ENCODE assay signal across 16 cellular contexts in genomic region chr17:79325707-79326106, GRCh38.
A peak's percentile ranks its signal among the peaks of the same experiment; 100 is the strongest.
DNase-seq lines count a peak whose midpoint lies in the region; ATAC-seq, FAIRE-seq and TF ChIP-seq lines count a peak whose summit lies in the region.
"Had no signal": no experiment of that assay in that cellular context is flagged by ENCODE, and none has a peak within 500 bp of the region (broad histone marks: within the 10 kb centered on the region; RNA-seq: fewer than 3 reads in every experiment).

No MANE protein-coding gene starts in this region.

- no peaks in the 10 kb centered on the region for H3K9me3 Mint-ChIP-seq in neural crest cell
- H3K9me3 Mint-ChIP-seq: T-helper 1 cell treated with Interleukin-12 subunit alpha and Interleukin-12 subunit beta and Interleukin-4 antibody, amounts not matched to agents 30 μg/mL and 1 μg/mL, for 36 hours had no signal

- no peaks in the 10 kb centered on the region for H3K4me1 Mint-ChIP-seq in neural crest cell

- no peaks in the 10 kb centered on the region for H3K9me3 ChIP-seq in H1 (ENCODE audit: insufficient read depth in 2 of 2, low read depth in 1 of 2, low read length in 1 of 2)

- no peak overlapping the region for H3K23ac ChIP-seq in H1 (ENCODE audit: insufficient read length)

- no peak for FAIRE-seq in H1 (lab: Jason Lieb, UNC)

- POLR2A ChIA-PET in H1 (lab: Charles Lee; ENCODE audit: partially characterized antibody) = interaction anchor here (1.6 kb wide), 1 partner anchor 414 kb away, joined by 3 read pairs; no protein-coding TSS in a partner anchor

- no peak overlapping the region for H3K4me3 Mint-ChIP-seq in neural crest cell
- H3K4me3 Mint-ChIP-seq: activated CD8-positive, alpha-beta T cell treated with anti-CD3 and anti-CD28 coated beads, Interleukin-2, amount 10 ng/mL, durations not matched to agents 7 days and 5 days; T-helper 1 cell treated with Interleukin-12 subunit alpha and Interleukin-12 subunit beta and Interleukin-4 antibody, amounts not matched to agents 30 μg/mL and 1 μg/mL, for 36 hours had no signal

- no peak for ATAC-seq in stimulated activated naive CD8-positive, alpha-beta T cell treated with anti-CD3 and anti-CD28 coated beads, Interleukin-15, Interleukin-2, amounts not matched to agents 100 U/mL and 50 U/mL, for 24 hours
- ATAC-seq: activated CD8-positive, alpha-beta T cell treated with anti-CD3 and anti-CD28 coated beads, Interleukin-2, amount 10 ng/mL, durations not matched to agents 7 days and 5 days had no signal

- no peaks in the 10 kb centered on the region for H3K4me1 ChIP-seq in H1 (replicated peaks in 1 of 4; ENCODE audit: control insufficient read depth in 3 of 4, insufficient read depth in 4 of 4, low read length in 3 of 4)

- peaks cover 0 to 1% of the 10 kb centered on the region in 2 experiments for H4K20me1 ChIP-seq in H1 (replicated peaks in 1 of 2; ENCODE audit: control insufficient read depth in 1 of 2, insufficient read depth in 2 of 2, low read length in 2 of 2)

- no peak overlapping the region for H4K5ac ChIP-seq in H1 (ENCODE audit: insufficient read length, low read depth, low read length)

- no peak overlapping the region for H4K8ac ChIP-seq in H1 (ENCODE audit: extremely low read depth, insufficient read depth, low read length)

- no peak overlapping the region for H2BK15ac ChIP-seq in H1 (ENCODE audit: low read length)

- H3K27ac ChIP-seq in H1 (ENCODE audit: low read depth, low read length) = no peak overlapping the region
- H3K27ac ChIP-seq: HL-60 had no signal

- H3K79me1 ChIP-seq in H1 (ENCODE audit: low read depth, low read length) = no peaks in the 10 kb centered on the region

- no peak overlapping the region for H3K4me2 ChIP-seq in H1 (ENCODE audit: insufficient read depth in 1 of 2, low read depth in 2 of 2, low read length in 2 of 2)

- peaks cover 0 to 2% (median under 1%) of the 10 kb centered on the region in 4 experiments; a peak in 1 of 7 replicates for H3K27me3 ChIP-seq in H1 (replicated peaks in 1 of 4; ENCODE audit: control insufficient read depth in 3 of 4, extremely low read depth in 1 of 4, insufficient read depth in 3 of 4, low read length in 3 of 4)

- DNase-seq in ELR (ENCODE audit: low read depth) (peak; percentile 17), NB4 (ENCODE audit: low read depth) (peak; percentile 31), H1 (ENCODE audit: low read depth in 1 of 2, low spot score in 2 of 2) (peak in 1 of 2 experiments; percentile 79), neural crest cell (ENCODE audit: low read depth, low spot score) (peak; percentile 52), NCI-H1436 treated with DMSO at 0.1 percent for 48 hours (lab: John Stamatoyannopoulos, UW) (no peak), NCI-H1694 treated with DMSO at 0.1 percent for 48 hours (lab: John Stamatoyannopoulos, UW) (no peak)
- no peak for DNase-seq in stimulated activated naive CD8-positive, alpha-beta T cell treated with anti-CD3 and anti-CD28 coated beads, Interleukin-15, Interleukin-2, amounts not matched to agents 100 U/mL and 50 U/mL, for 24 hours
- DNase-seq in stimulated activated CD4-positive, alpha-beta T cell treated with anti-CD3 and anti-CD28 coated beads, Interleukin-4, amount 100 ng/mL, for 1 hour = no peak
- DNase-seq: activated CD8-positive, alpha-beta T cell treated with anti-CD3 and anti-CD28 coated beads, Interleukin-2, amount 10 ng/mL, durations not matched to agents 7 days and 5 days; activated gamma-delta T cell treated with Interleukin-2 at 50 U/mL for 16 hours; hippocampal formation; mesenchymal stem cell; MM.1S; stimulated activated CD4-positive, alpha-beta T cell treated with anti-CD3 and anti-CD28 coated beads, Interleukin-12 subunit alpha, Interleukin-12 subunit beta, amount 100 ng/mL, for 4 hours had no signal

- H3K27me3 Mint-ChIP-seq in neural crest cell (ENCODE audit: low read depth) = peaks cover 73% of the 10 kb centered on the region

- H3K27ac Mint-ChIP-seq in neural crest cell (ENCODE audit: unreplicated experiment) = no peak overlapping the region
- H3K27ac Mint-ChIP-seq: activated CD8-positive, alpha-beta T cell treated with anti-CD3 and anti-CD28 coated beads, Interleukin-2, amount 10 ng/mL, durations not matched to agents 7 days and 5 days; T-helper 1 cell treated with Interleukin-12 subunit alpha and Interleukin-12 subunit beta and Interleukin-4 antibody, amounts not matched to agents 30 μg/mL and 1 μg/mL, for 36 hours had no signal

- H3K36me3 ChIP-seq in H1 (ENCODE audit: control insufficient read depth in 2 of 4, insufficient read depth in 4 of 4, low read length in 3 of 4) = no peaks in the 10 kb centered on the region

- WGBS in H1 (ENCODE audit: extremely low coverage in 1 of 2, insufficient coverage in 1 of 2, insufficient read length in 1 of 2, insufficient replicate concordance in 2 of 2, low coverage in 1 of 2, low lambda C conversion rate in 2 of 2, missing lambda C conversion rate in 1 of 2), 2 experiments = 61% methylated on average over 15 of the region's 15 CpGs; no CpG with 5 or more reads in 1 of the 2 experiments

- no peak overlapping the region for H3K56ac ChIP-seq in H1 (replicated peaks; ENCODE audit: insufficient read length, low read depth, low read length)

- no peak overlapping the region for H3K4ac ChIP-seq in H1 (replicated peaks; ENCODE audit: insufficient read length, low read depth, low read length)

- no peak for TF ChIP-seq EP300 in H1 (IDR thresholded peaks at IDR 0.05; ENCODE audit: borderline replicate concordance in 1 of 2, low read depth in 2 of 2, low read length in 2 of 2)

- TF ChIP-seq RAD21 in H1 (IDR thresholded peaks at IDR 0.05 in 1 of 2, conservative IDR thresholded peaks at IDR 0.05 in 1 of 2; ENCODE audit: low read depth in 2 of 2, low read length in 2 of 2) = no peak

- no peak overlapping the region for H3K9ac ChIP-seq in H1 (replicated peaks in 1 of 4; ENCODE audit: extremely low read depth in 1 of 4, low read depth in 3 of 4, low read length in 3 of 4)

- TF ChIP-seq CTCF in NB4 (IDR thresholded peaks at IDR 0.05; ENCODE audit: low read depth, low read length) (no peak), H1 (IDR thresholded peaks at IDR 0.05; ENCODE audit: control extremely low read depth in 1 of 3, insufficient read depth in 1 of 3, low read depth in 1 of 3, low read length in 3 of 3) (no peak), neural crest cell (conservative IDR thresholded peaks at IDR 0.05) (no peak)

- H4K91ac ChIP-seq in H1 (replicated peaks; ENCODE audit: insufficient read length, low read length) = no peak overlapping the region

- no peaks in the 10 kb centered on the region for H3K79me2 ChIP-seq in H1 (ENCODE audit: control insufficient read depth in 1 of 2, insufficient read depth in 2 of 2, low read length in 2 of 2)

- H2BK5ac ChIP-seq in H1 (ENCODE audit: low read depth, low read length) = no peak overlapping the region

- H2BK20ac ChIP-seq in H1 (ENCODE audit: low read length) = no peak overlapping the region

- no peak overlapping the region for H2AK5ac ChIP-seq in H1 (ENCODE audit: low read depth, low read length)

- no peaks in the 10 kb centered on the region for H3K36me3 Mint-ChIP-seq in neural crest cell (ENCODE audit: low read depth)

- H3K23me2 ChIP-seq in H1 (ENCODE audit: low read depth, low read length) = no peaks in the 10 kb centered on the region

- no peak overlapping the region for H3K18ac ChIP-seq in H1 (ENCODE audit: extremely low read depth, low read length)

- H3K14ac ChIP-seq in H1 (ENCODE audit: insufficient read length) = no peak overlapping the region

- H2BK12ac ChIP-seq in H1 (ENCODE audit: low read depth, low read length) = no peak overlapping the region

- H3K4me3 ChIP-seq in NB4 (ENCODE audit: low read depth, low read length) (no peak overlapping the region), H1 (ENCODE audit: extremely low read depth in 1 of 4, insufficient read depth in 2 of 4, low read depth in 3 of 4, low read length in 4 of 4) (no peak overlapping the region)

- TF ChIP-seq POLR2A in NB4 (IDR thresholded peaks at IDR 0.05; ENCODE audit: extremely low read depth, insufficient read length) (no peak), H1 (IDR thresholded peaks at IDR 0.05; ENCODE audit: control extremely low read depth in 1 of 2, low read depth in 2 of 2, low read length in 2 of 2) (no peak)

- CTCF ChIA-PET in H1 (lab: Charles Lee; ENCODE audit: partially characterized antibody) = interaction anchor here (0.9 to 2.4 kb wide), 7 partner anchors 18 to 280 kb away, joined by 3 to 7 read pairs (median 4); no protein-coding TSS in a partner anchor

- no peak overlapping the region for H2AFZ ChIP-seq in H1 (ENCODE audit: low read length)

- H2BK120ac ChIP-seq in H1 (replicated peaks; ENCODE audit: low read depth, low read length) = no peak overlapping the region

TF ChIP-seq in H1, 55 proteins besides CTCF, POLR2A, EP300 and RAD21:
- TF ChIP-seq BACH1 (IDR thresholded peaks at IDR 0.05; ENCODE audit: low read length) (no peak), ATF3 (IDR thresholded peaks at IDR 0.05; ENCODE audit: insufficient read depth, low read depth, low read length) (no peak), CBX5 (IDR thresholded peaks at IDR 0.05; ENCODE audit: low read depth, low read length) (no peak), YY1 (IDR thresholded peaks at IDR 0.05; ENCODE audit: low read depth, low read length) (0 out of 2 replicates have a peak, but pooled peaks have one; percentile 7)

Comparison
In these comparisons a context has a peak if more than half of its experiments do, and no peak if none do; other contexts are left out.
1. DNase-seq: peak in ELR (single experiment), NB4 (single experiment) and neural crest cell (single experiment); none in stimulated activated naive CD8-positive, alpha-beta T cell treated with anti-CD3 and anti-CD28 coated beads, Interleukin-15, Interleukin-2, amounts not matched to agents 100 U/mL and 50 U/mL, for 24 hours (single experiment), NCI-H1436 treated with DMSO at 0.1 percent for 48 hours (single experiment), NCI-H1694 treated with DMSO at 0.1 percent for 48 hours (single experiment) and stimulated activated CD4-positive, alpha-beta T cell treated with anti-CD3 and anti-CD28 coated beads, Interleukin-4, amount 100 ng/mL, for 1 hour (single experiment).